18 cellular contexts compared by ENCODE assay signal in genomic region chr12:117036547-117036946, GRCh38.
"Had no signal": no experiment of that assay in that cellular context is flagged by ENCODE, and none has a peak within 500 bp of the region (broad histone marks: within the 10 kb centered on the region; RNA-seq: fewer than 3 reads in every experiment).

No MANE protein-coding gene starts in this region.

- FAIRE-seq: endometrium had no signal

- H3K36me3 ChIP-seq: neural progenitor cell, upper lobe of left lung had no signal

- DNase-seq: activated CD4-positive, alpha-beta T cell treated with anti-CD3 and anti-CD28 coated beads, Interleukin-2, amount 50 U/mL, for 1 hour; activated CD4-positive, CD25-positive, alpha-beta regulatory T cell treated with anti-CD3 and anti-CD28 coated beads, Interleukin-2, amount 50 U/mL, for 72 hours; activated CD8-positive, alpha-beta memory T cell treated with anti-CD3 and anti-CD28 coated beads, Interleukin-2, amount 50 U/mL, for 4 hours; activated naive CD4-positive, alpha-beta T cell treated with anti-CD3 and anti-CD28 coated beads for 36 hours; activated T-cell treated with anti-CD3 and anti-CD28 coated beads, Interleukin-2, amount 50 U/mL, for 4 hours; cerebellar nuclear complex; cortex of kidney; erythroblast; foreskin melanocyte; glutamatergic neuron; mesenchymal stem cell; naive thymus-derived CD4-positive, alpha-beta T cell; psoas muscle; stimulated activated CD4-positive, alpha-beta T cell treated with anti-CD3 and anti-CD28 coated beads, Interleukin-4, amount 100 ng/mL, for 4 hours; testis; upper lobe of left lung had no signal

- H3K9me3 ChIP-seq: psoas muscle, testis, upper lobe of left lung had no signal

- H3K27ac ChIP-seq: neural progenitor cell, psoas muscle, testis, upper lobe of left lung had no signal

- H3K4me2 ChIP-seq: neural progenitor cell had no signal

- H3K27me3 ChIP-seq: neural progenitor cell, testis, upper lobe of left lung had no signal

- H3K4me3 ChIP-seq: neural progenitor cell, psoas muscle, testis, upper lobe of left lung had no signal

- H3K9ac ChIP-seq: neural progenitor cell had no signal
